Comparison of ENCODE assay signal across 1 cellular context in genomic region chr5:176387384-176387925, GRCh38.
TF ChIP-seq lines count a peak whose summit lies in the region.

No MANE protein-coding gene starts in this region.

TF ChIP-seq in HepG2, 621 proteins besides CTCF, POLR2A, EP300 and RAD21:
- TF ChIP-seq CHD4 (IDR thresholded peaks at IDR 0.05; ENCODE audit: borderline replicate concordance, low read length), result 0 out of 2 replicates have a peak, but pooled peaks have one; percentile 15
- peak; percentile 90 for TF ChIP-seq ZNF629 (CRISPR knock-in tag; conservative IDR thresholded peaks at IDR 0.05)
- no peak for TF ChIP-seq ISX (CRISPR knock-in tag; conservative IDR thresholded peaks at IDR 0.05)
- peak; percentile 69 for TF ChIP-seq ZNF121 (CRISPR knock-in tag; IDR thresholded peaks at IDR 0.05)
